In the genomic region with DNA sequence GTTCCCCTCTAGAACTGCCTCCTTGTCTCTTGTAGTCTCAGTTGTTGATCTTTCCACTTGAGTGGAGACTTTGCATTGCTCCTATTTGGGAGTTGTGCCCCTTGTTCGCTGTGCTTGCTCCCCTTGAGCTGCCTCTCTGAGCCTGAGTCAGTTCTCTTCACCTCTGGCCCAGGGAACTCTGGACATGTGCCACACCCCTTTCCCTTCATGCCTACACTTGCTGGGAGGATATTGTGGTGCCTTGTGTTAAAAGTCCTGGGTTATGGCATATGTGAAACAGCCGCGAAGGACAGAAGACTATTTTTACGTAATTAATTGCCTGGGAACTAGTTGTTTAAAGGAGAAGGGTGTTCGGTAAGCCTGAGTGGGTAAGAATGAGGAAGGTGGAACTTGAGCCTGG, we compare ENCODE assay signal across 27 cellular contexts. TPM values are rescaled to one million over a fixed set of nuclear protein-coding genes. Genes with fewer than 3 reads are reported as not detected.
"Had no signal": no experiment of that assay in that cellular context is flagged by ENCODE, and none has a peak within 500 bp of the region (broad histone marks: within the 10 kb centered on the region; RNA-seq: fewer than 3 reads in every experiment).

No MANE protein-coding gene starts in this region.

- H3K4me3 Mint-ChIP-seq: activated CD4-positive, alpha-beta memory T cell treated with anti-CD3 and anti-CD28 coated beads, Interleukin-2, amount 10 ng/mL, durations not matched to agents 7 days and 5 days; activated CD8-positive, alpha-beta memory T cell treated with anti-CD3 and anti-CD28 coated beads, Interleukin-2, amount 10 ng/mL, durations not matched to agents 7 days and 5 days; activated T-helper 17 cell treated with anti-CD3 and anti-CD28 coated beads, Interleukin-2, amount 50 U/mL, for 72 hours; dendritic cell treated with granulocyte-macrophage colony-stimulating factor and Interleukin-4, amounts not matched to agents 40 ng/mL and 50 ng/mL, for 4 days; mesothelial cell of epicardium; natural killer cell treated with Interleukin-12 subunit alpha and Interleukin-12 subunit beta and Interleukin-15 and Interleukin-18, amount 100 ng/mL, for 72 hours; stimulated activated effector memory CD8-positive, alpha-beta T cell treated with anti-CD3 and anti-CD28 coated beads, Interleukin-12 subunit alpha, Interleukin-12 subunit beta, amount 100 ng/mL, for 72 hours; T-helper 2 cell treated with Interferon-gamma antibody and Interleukin-4, amounts not matched to agents 5 μg/mL and 100 μg/mL, for 36 hours; WTC11 had no signal

- H3K27ac ChIP-seq: neutrophil, pancreas, sigmoid colon, thoracic aorta, upper lobe of right lung had no signal

- ATAC-seq: activated CD8-positive, alpha-beta memory T cell treated with anti-CD3 and anti-CD28 coated beads, Interleukin-2, amount 10 ng/mL, durations not matched to agents 7 days and 5 days; activated T-helper 17 cell treated with anti-CD3 and anti-CD28 coated beads, Interleukin-2, amount 50 U/mL, for 72 hours; natural killer cell treated with Interleukin-12 subunit alpha and Interleukin-12 subunit beta and Interleukin-15 and Interleukin-18, amount 100 ng/mL, for 72 hours; stimulated activated effector memory CD8-positive, alpha-beta T cell treated with anti-CD3 and anti-CD28 coated beads, Interleukin-12 subunit alpha, Interleukin-12 subunit beta, amount 100 ng/mL, for 72 hours; upper lobe of right lung; WTC11 had no signal

- H3K27ac Mint-ChIP-seq: activated CD4-positive, alpha-beta memory T cell treated with anti-CD3 and anti-CD28 coated beads, Interleukin-2, amount 10 ng/mL, durations not matched to agents 7 days and 5 days; activated CD8-positive, alpha-beta memory T cell treated with anti-CD3 and anti-CD28 coated beads, Interleukin-2, amount 10 ng/mL, durations not matched to agents 7 days and 5 days; activated T-helper 17 cell treated with anti-CD3 and anti-CD28 coated beads, Interleukin-2, amount 50 U/mL, for 72 hours; dendritic cell treated with granulocyte-macrophage colony-stimulating factor and Interleukin-4, amounts not matched to agents 40 ng/mL and 50 ng/mL, for 4 days; mesothelial cell of epicardium; natural killer cell treated with Interleukin-12 subunit alpha and Interleukin-12 subunit beta and Interleukin-15 and Interleukin-18, amount 100 ng/mL, for 72 hours; stimulated activated effector memory CD8-positive, alpha-beta T cell treated with anti-CD3 and anti-CD28 coated beads, Interleukin-12 subunit alpha, Interleukin-12 subunit beta, amount 100 ng/mL, for 72 hours; T-helper 2 cell treated with Interferon-gamma antibody and Interleukin-4, amounts not matched to agents 5 μg/mL and 100 μg/mL, for 36 hours; WTC11 had no signal

- H3K9me3 ChIP-seq: neutrophil, pancreas, sigmoid colon, thoracic aorta, upper lobe of right lung had no signal

- H3K4me1 Mint-ChIP-seq: activated T-helper 17 cell treated with anti-CD3 and anti-CD28 coated beads, Interleukin-2, amount 50 U/mL, for 72 hours; mesothelial cell of epicardium; WTC11 had no signal

- H3K4me3 ChIP-seq: lung, pancreas, sigmoid colon, thoracic aorta, upper lobe of right lung had no signal

- DNase-seq: activated CD4-positive, alpha-beta memory T cell treated with anti-CD3 and anti-CD28 coated beads, Interleukin-2, amount 10 ng/mL, durations not matched to agents 7 days and 5 days; activated CD4-positive, alpha-beta T cell treated with anti-CD3 and anti-CD28 coated beads for 4 hours; activated CD8-positive, alpha-beta memory T cell treated with anti-CD3 and anti-CD28 coated beads, Interleukin-2, amount 10 ng/mL, durations not matched to agents 7 days and 5 days; activated naive CD4-positive, alpha-beta T cell treated with Interleukin-2 at 50 U/mL for 16 hours; effector memory CD4-positive, alpha-beta T cell; head of caudate nucleus; kidney; pancreas; sigmoid colon; stimulated activated CD4-positive, alpha-beta T cell treated with anti-CD3 and anti-CD28 coated beads, Interleukin-4, amount 100 ng/mL, for 24 hours; upper lobe of right lung had no signal

- H3K4me1 ChIP-seq: pancreas, upper lobe of right lung had no signal

- H3K27me3 ChIP-seq: pancreas, sigmoid colon, upper lobe of right lung had no signal

- H3K36me3 ChIP-seq: neutrophil, pancreas, sigmoid colon, thoracic aorta, upper lobe of right lung had no signal

- H3K9me3 Mint-ChIP-seq: activated CD4-positive, alpha-beta memory T cell treated with anti-CD3 and anti-CD28 coated beads, Interleukin-2, amount 10 ng/mL, durations not matched to agents 7 days and 5 days; activated T-helper 17 cell treated with anti-CD3 and anti-CD28 coated beads, Interleukin-2, amount 50 U/mL, for 72 hours; dendritic cell treated with granulocyte-macrophage colony-stimulating factor and Interleukin-4, amounts not matched to agents 40 ng/mL and 50 ng/mL, for 4 days; natural killer cell treated with Interleukin-12 subunit alpha and Interleukin-12 subunit beta and Interleukin-15 and Interleukin-18, amount 100 ng/mL, for 72 hours; stimulated activated effector memory CD8-positive, alpha-beta T cell treated with anti-CD3 and anti-CD28 coated beads, Interleukin-12 subunit alpha, Interleukin-12 subunit beta, amount 100 ng/mL, for 72 hours; T-helper 2 cell treated with Interferon-gamma antibody and Interleukin-4, amounts not matched to agents 5 μg/mL and 100 μg/mL, for 36 hours had no signal

- H3K36me3 Mint-ChIP-seq: activated CD8-positive, alpha-beta memory T cell treated with anti-CD3 and anti-CD28 coated beads, Interleukin-2, amount 10 ng/mL, durations not matched to agents 7 days and 5 days; mesothelial cell of epicardium; natural killer cell treated with Interleukin-12 subunit alpha and Interleukin-12 subunit beta and Interleukin-15 and Interleukin-18, amount 100 ng/mL, for 72 hours; stimulated activated effector memory CD8-positive, alpha-beta T cell treated with anti-CD3 and anti-CD28 coated beads, Interleukin-12 subunit alpha, Interleukin-12 subunit beta, amount 100 ng/mL, for 72 hours had no signal

- H3K27me3 Mint-ChIP-seq: activated T-helper 17 cell treated with anti-CD3 and anti-CD28 coated beads, Interleukin-2, amount 50 U/mL, for 72 hours had no signal

RNA-seq across cellular contexts. Expression of gene RPTN, which starts 32.2 kb away (rescaled TPM):
- total RNA-seq: activated CD4-positive, alpha-beta memory T cell treated with anti-CD3 and anti-CD28 coated beads, Interleukin-2, amount 10 ng/mL, durations not matched to agents 7 days and 5 days; activated CD8-positive, alpha-beta memory T cell treated with anti-CD3 and anti-CD28 coated beads, Interleukin-2, amount 10 ng/mL, durations not matched to agents 7 days and 5 days; activated T-helper 17 cell treated with anti-CD3 and anti-CD28 coated beads, Interleukin-2, amount 50 U/mL, for 72 hours; chondrocyte; endothelial cell of umbilical vein; frontal cortex; kidney; left lobe of liver; lung; mesothelial cell of epicardium; natural killer cell treated with Interleukin-12 subunit alpha and Interleukin-12 subunit beta and Interleukin-15 and Interleukin-18, amount 100 ng/mL, for 72 hours; pancreas; sigmoid colon; thoracic aorta; upper lobe of right lung; WTC11 had no signal
- polyA plus RNA-seq: adipose tissue, endothelial cell of umbilical vein, lung, pancreas, sigmoid colon had no signal

RNA-seq across cellular contexts. Expression of gene HRNR, which starts 32.7 kb away (rescaled TPM):
- total RNA-seq: activated CD4-positive, alpha-beta memory T cell treated with anti-CD3 and anti-CD28 coated beads, Interleukin-2, amount 10 ng/mL, durations not matched to agents 7 days and 5 days; activated CD8-positive, alpha-beta memory T cell treated with anti-CD3 and anti-CD28 coated beads, Interleukin-2, amount 10 ng/mL, durations not matched to agents 7 days and 5 days; activated T-helper 17 cell treated with anti-CD3 and anti-CD28 coated beads, Interleukin-2, amount 50 U/mL, for 72 hours; astrocyte; chondrocyte; endothelial cell of umbilical vein; frontal cortex; kidney; left lobe of liver; lung; mesothelial cell of epicardium; natural killer cell treated with Interleukin-12 subunit alpha and Interleukin-12 subunit beta and Interleukin-15 and Interleukin-18, amount 100 ng/mL, for 72 hours; pancreas; sigmoid colon; thoracic aorta; upper lobe of right lung; WTC11 had no signal
- polyA plus RNA-seq: endothelial cell of umbilical vein had no signal
